In genomic region chr12:1504304-1505150, GRCh38 we compare ENCODE assay signal across 14 cellular contexts.
DNase-seq lines count a peak whose midpoint lies in the region; ATAC-seq lines count a peak whose summit lies in the region.
"Had no signal": no experiment of that assay in that cellular context is flagged by ENCODE, and none has a peak within 500 bp of the region (broad histone marks: within the 10 kb centered on the region; RNA-seq: fewer than 3 reads in every experiment).

No MANE protein-coding gene starts in this region.

- H3K27me3 ChIP-seq in thymus (ENCODE audit: control insufficient read depth, insufficient read depth) = peaks cover 3% of the 10 kb centered on the region

- no peaks in the 10 kb centered on the region for H3K9me3 Mint-ChIP-seq in activated T-cell treated with anti-CD3 and anti-CD28 coated beads, Interleukin-2, amount 50 U/mL, for 4 hours
- no peaks in the 10 kb centered on the region for H3K9me3 Mint-ChIP-seq in activated naive CD8-positive, alpha-beta T cell treated with anti-CD3 and anti-CD28 coated beads for 36 hours

- H3K27ac ChIP-seq in thymus (ENCODE audit: low read depth) = no peak overlapping the region
- H3K27ac ChIP-seq: left ventricle myocardium inferior had no signal

- H3K9me3 ChIP-seq in thymus (ENCODE audit: control insufficient read depth) = no peaks in the 10 kb centered on the region
- H3K9me3 ChIP-seq: left ventricle myocardium inferior had no signal

- no peaks in the 10 kb centered on the region for H3K4me1 ChIP-seq in thymus (ENCODE audit: control insufficient read depth, insufficient read depth, low read length)

- H3K4me3 Mint-ChIP-seq in activated T-cell treated with anti-CD3 and anti-CD28 coated beads, Interleukin-2, amount 50 U/mL, for 4 hours = peak overlapping the region; percentile 58
- peak overlapping the region; percentile 68 for H3K4me3 Mint-ChIP-seq in activated naive CD8-positive, alpha-beta T cell treated with anti-CD3 and anti-CD28 coated beads for 36 hours
- H3K4me3 Mint-ChIP-seq: brain had no signal

- WGBS in thymus = 8% methylated on average over 22 of the region's 22 CpGs

- H3K27ac Mint-ChIP-seq in activated naive CD8-positive, alpha-beta T cell treated with anti-CD3 and anti-CD28 coated beads for 36 hours = no peak overlapping the region
- H3K27ac Mint-ChIP-seq: brain had no signal

- H3K36me3 Mint-ChIP-seq in activated T-cell treated with anti-CD3 and anti-CD28 coated beads, Interleukin-2, amount 50 U/mL, for 4 hours (ENCODE audit: insufficient read depth) = no peaks in the 10 kb centered on the region
- no peaks in the 10 kb centered on the region for H3K36me3 Mint-ChIP-seq in activated naive CD8-positive, alpha-beta T cell treated with anti-CD3 and anti-CD28 coated beads for 36 hours
- H3K36me3 Mint-ChIP-seq: brain had no signal

- ATAC-seq in activated T-cell treated with anti-CD3 and anti-CD28 coated beads, Interleukin-2, amount 50 U/mL, for 4 hours = peak in 1 of 2 donors; percentile 28
- no peak for ATAC-seq in HG02642 (IDR thresholded peaks at IDR 0.05; ENCODE audit: poor library complexity, unreplicated experiment)
- ATAC-seq in HG03159 (IDR thresholded peaks at IDR 0.05; ENCODE audit: unreplicated experiment) = no peak

- H3K36me3 ChIP-seq in thymus (ENCODE audit: control insufficient read depth, insufficient read depth) = no peaks in the 10 kb centered on the region
- H3K36me3 ChIP-seq: left ventricle myocardium inferior had no signal

- H3K27me3 Mint-ChIP-seq in activated T-cell treated with anti-CD3 and anti-CD28 coated beads, Interleukin-2, amount 50 U/mL, for 4 hours (ENCODE audit: low read depth) = peaks cover 29% of the 10 kb centered on the region
- H3K27me3 Mint-ChIP-seq in activated naive CD8-positive, alpha-beta T cell treated with anti-CD3 and anti-CD28 coated beads for 36 hours = peaks cover 28% of the 10 kb centered on the region

- peaks cover 10% of the 10 kb centered on the region for H3K4me1 Mint-ChIP-seq in activated T-cell treated with anti-CD3 and anti-CD28 coated beads, Interleukin-2, amount 50 U/mL, for 4 hours (ENCODE audit: low read depth)
- peaks cover 14% of the 10 kb centered on the region for H3K4me1 Mint-ChIP-seq in activated naive CD8-positive, alpha-beta T cell treated with anti-CD3 and anti-CD28 coated beads for 36 hours

- H3K4me3 ChIP-seq in thymus (ENCODE audit: low read length) = peak overlapping the region; percentile 17
- H3K4me3 ChIP-seq: left ventricle myocardium inferior had no signal

- no peak for DNase-seq in activated T-cell treated with anti-CD3 and anti-CD28 coated beads, Interleukin-2, amount 50 U/mL, for 4 hours
- no peak for DNase-seq in activated T-cell treated with anti-CD3 and anti-CD28 coated beads, Interleukin-2, amount 50 U/mL, for 1 hour
- DNase-seq in NOMO-1 (lab: John Stamatoyannopoulos, UW; ENCODE audit: unreplicated experiment in 2 of 2) (peak; percentile 35 to 70), DMS79 (lab: John Stamatoyannopoulos, UW) (no peak)
- peak; percentile 8 for DNase-seq in activated naive CD8-positive, alpha-beta T cell treated with anti-CD3 and anti-CD28 coated beads for 36 hours
- DNase-seq: glutamatergic neuron, left ventricle myocardium inferior, NCI-H1092 treated with DMSO at 0.1 percent for 48 hours, NCI-H774, nucleus accumbens had no signal

Comparison
In these comparisons a context has a peak if more than half of its experiments do, and no peak if none do; other contexts are left out.
1. DNase-seq: peak in NOMO-1 (2 of 2) and activated naive CD8-positive, alpha-beta T cell treated with anti-CD3 and anti-CD28 coated beads for 36 hours (single experiment); none in activated T-cell treated with anti-CD3 and anti-CD28 coated beads, Interleukin-2, amount 50 U/mL, for 4 hours (single experiment), activated T-cell treated with anti-CD3 and anti-CD28 coated beads, Interleukin-2, amount 50 U/mL, for 1 hour (single experiment) and DMS79 (single experiment).